1 cellular context compared by ENCODE assay signal in the genomic region with DNA sequence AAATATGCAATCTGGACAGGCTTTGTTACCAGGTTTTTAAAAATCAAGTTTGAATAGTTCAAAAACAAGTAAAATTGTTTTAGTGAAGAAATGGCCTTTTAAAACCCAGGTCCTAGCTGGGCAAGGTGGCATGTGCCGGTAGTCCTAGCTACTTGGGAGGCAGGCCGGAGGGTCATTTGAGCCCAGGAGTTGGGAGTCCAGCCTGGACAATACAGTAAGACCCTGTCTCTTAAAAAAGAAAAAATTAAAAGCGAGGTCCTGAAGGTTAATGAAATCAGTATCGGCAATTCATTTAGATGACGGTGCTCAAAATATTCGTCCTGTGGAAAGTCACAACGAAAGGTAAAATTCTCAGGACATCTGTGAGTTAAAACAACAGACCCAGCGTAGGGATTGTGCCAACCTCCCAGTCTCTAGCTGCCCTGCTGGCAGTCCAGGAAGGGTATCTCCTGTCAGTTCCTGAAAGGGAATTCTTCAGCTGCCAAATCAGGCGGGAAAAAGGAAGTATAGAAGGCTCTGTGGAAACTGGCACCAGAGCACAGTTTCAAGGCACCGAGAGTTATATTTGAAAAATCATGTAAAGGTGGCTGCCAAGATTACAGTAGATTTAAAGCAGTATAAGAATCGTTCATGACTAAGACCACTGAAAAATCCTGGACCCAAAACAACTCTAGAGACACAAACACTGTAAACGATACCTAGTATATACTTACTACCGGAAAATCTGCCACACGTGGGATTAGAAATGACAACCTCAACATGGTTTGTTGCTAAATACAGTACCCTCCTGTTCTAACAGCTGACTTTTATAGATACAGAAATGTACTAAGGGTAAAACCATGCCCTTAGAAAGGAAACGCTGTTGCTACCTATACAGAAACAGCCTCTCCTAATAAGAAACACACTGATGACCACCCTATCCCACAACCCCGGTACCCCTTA.
A peak's percentile ranks its signal among the peaks of the same experiment; 100 is the strongest.
TF ChIP-seq lines count a peak whose summit lies in the region.

No MANE protein-coding gene starts in this region.

TF ChIP-seq in K562, 482 proteins besides CTCF, POLR2A, EP300 and RAD21 (continued from another document):
- TF ChIP-seq CBX2 (IDR thresholded peaks at IDR 0.05; ENCODE audit: insufficient read depth, low read length, poor library complexity, severe bottlenecking): peak; percentile 70
- no peak for TF ChIP-seq GABPA (tag; conservative IDR thresholded peaks at IDR 0.05; ENCODE audit: low read depth)
- TF ChIP-seq DACH1 (IDR thresholded peaks at IDR 0.05; ENCODE audit: partially characterized antibody): peak; percentile 45
- no peak for TF ChIP-seq PRMT5 (CRISPR knock-in tag; IDR thresholded peaks at IDR 0.05)
- no peak for TF ChIP-seq ETV1 (tag; conservative IDR thresholded peaks at IDR 0.05; ENCODE audit: low read depth)
- TF ChIP-seq PML (IDR thresholded peaks at IDR 0.05; ENCODE audit: low read length): no peak
- no peak for TF ChIP-seq ZBTB8A (IDR thresholded peaks at IDR 0.05; ENCODE audit: partially characterized antibody)
- TF ChIP-seq NEUROD1 (IDR thresholded peaks at IDR 0.05; ENCODE audit: borderline replicate concordance, low read depth, low read length, partially characterized antibody): no peak
